Comparison of ENCODE assay signal across 10 cellular contexts in genomic region chr17:2723997-2724782, GRCh38. TPM values are rescaled to one million over a fixed set of nuclear protein-coding genes. Genes with fewer than 3 reads are reported as not detected.
DNase-seq lines count a peak whose midpoint lies in the region; ATAC-seq and TF ChIP-seq lines count a peak whose summit lies in the region.
"Had no signal": no experiment of that assay in that cellular context is flagged by ENCODE, and none has a peak within 500 bp of the region (broad histone marks: within the 10 kb centered on the region; RNA-seq: fewer than 3 reads in every experiment).

No MANE protein-coding gene starts in this region.

- H3K36me3 Mint-ChIP-seq in activated T-helper 1 cell treated with anti-CD3 and anti-CD28 coated beads, Interleukin-12 subunit alpha, Interleukin-12 subunit beta, Interleukin-2, Interleukin-4 antibody, amounts not matched to agents 30 ng/mL and 10 ng/mL and 1 ng/mL, durations not matched to agents 14 hours and 24 hours and 36 hours (ENCODE audit: low read depth): no peaks in the 10 kb centered on the region

- ATAC-seq in gastrocnemius medialis: peak; percentile 25
- no peak for ATAC-seq in GM21360 (IDR thresholded peaks at IDR 0.05; ENCODE audit: unreplicated experiment)
- ATAC-seq in GM21717 (IDR thresholded peaks at IDR 0.05; ENCODE audit: unreplicated experiment): no peak
- no peak for ATAC-seq in HG03139 (IDR thresholded peaks at IDR 0.05; ENCODE audit: unreplicated experiment)

- H3K4me1 Mint-ChIP-seq in activated T-helper 1 cell treated with anti-CD3 and anti-CD28 coated beads, Interleukin-12 subunit alpha, Interleukin-12 subunit beta, Interleukin-2, Interleukin-4 antibody, amounts not matched to agents 30 ng/mL and 10 ng/mL and 1 ng/mL, durations not matched to agents 14 hours and 24 hours and 36 hours (ENCODE audit: low read depth): peaks cover 8% of the 10 kb centered on the region

- H3K9me3 ChIP-seq in iPS-15b (ENCODE audit: control insufficient read depth, insufficient read depth, low read length) (no peaks in the 10 kb centered on the region), gastrocnemius medialis (no peaks in the 10 kb centered on the region)
- H3K9me3 ChIP-seq: pancreas had no signal

- no peaks in the 10 kb centered on the region for H3K9me3 Mint-ChIP-seq in activated T-helper 1 cell treated with anti-CD3 and anti-CD28 coated beads, Interleukin-12 subunit alpha, Interleukin-12 subunit beta, Interleukin-2, Interleukin-4 antibody, amounts not matched to agents 30 ng/mL and 10 ng/mL and 1 ng/mL, durations not matched to agents 14 hours and 24 hours and 36 hours

- in situ Hi-C loops in gastrocnemius medialis (cut with MboI; ENCODE audit: low sequenced_read_pairs in 4 of 4): loop anchor here in 1 of 4 donors (25.0 kb wide), 1 partner anchor 312 kb away; the partner anchor contains the start of gene MNT

- no peak for TF ChIP-seq POLR2A in gastrocnemius medialis (IDR thresholded peaks at IDR 0.05)

- peaks cover 22% of the 10 kb centered on the region for H3K27me3 Mint-ChIP-seq in activated T-helper 1 cell treated with anti-CD3 and anti-CD28 coated beads, Interleukin-12 subunit alpha, Interleukin-12 subunit beta, Interleukin-2, Interleukin-4 antibody, amounts not matched to agents 30 ng/mL and 10 ng/mL and 1 ng/mL, durations not matched to agents 14 hours and 24 hours and 36 hours (ENCODE audit: insufficient read depth)

- no peak overlapping the region for H3K27ac Mint-ChIP-seq in activated T-helper 1 cell treated with anti-CD3 and anti-CD28 coated beads, Interleukin-12 subunit alpha, Interleukin-12 subunit beta, Interleukin-2, Interleukin-4 antibody, amounts not matched to agents 30 ng/mL and 10 ng/mL and 1 ng/mL, durations not matched to agents 14 hours and 24 hours and 36 hours

- peak overlapping the region; percentile 33 for H3K4me3 Mint-ChIP-seq in activated T-helper 1 cell treated with anti-CD3 and anti-CD28 coated beads, Interleukin-12 subunit alpha, Interleukin-12 subunit beta, Interleukin-2, Interleukin-4 antibody, amounts not matched to agents 30 ng/mL and 10 ng/mL and 1 ng/mL, durations not matched to agents 14 hours and 24 hours and 36 hours

- DNase-seq in ELF-1 (ENCODE audit: low read depth, low spot score): peak; percentile 77
- no peak for DNase-seq in activated T-helper 1 cell treated with anti-CD3 and anti-CD28 coated beads, Interleukin-12 subunit alpha, Interleukin-12 subunit beta, Interleukin-2, Interleukin-4 antibody, amounts not matched to agents 30 ng/mL and 10 ng/mL and 1 ng/mL, durations not matched to agents 14 hours and 24 hours and 36 hours (ENCODE audit: low spot score)
- DNase-seq in gastrocnemius medialis: no peak
- no peak for DNase-seq in GM19238 (ENCODE audit: insufficient read length, low spot score)
- DNase-seq: NCI-H1105 had no signal

- no peaks in the 10 kb centered on the region for H3K27me3 ChIP-seq in iPS-15b (ENCODE audit: control insufficient read depth, insufficient read depth, low read length)
- peaks cover 0 to 15% (median 4%) of the 10 kb centered on the region in 3 donors for H3K27me3 ChIP-seq in gastrocnemius medialis

- peak overlapping the region; percentile 41 for H3K4me3 ChIP-seq in iPS-15b (ENCODE audit: low read depth, low read length)
- H3K4me3 ChIP-seq in gastrocnemius medialis: peak overlapping the region; percentile 47 to 56 (median 50)

- intact Hi-C loops in activated T-helper 1 cell treated with anti-CD3 and anti-CD28 coated beads, Interleukin-12 subunit alpha, Interleukin-12 subunit beta, Interleukin-2, Interleukin-4 antibody, amounts not matched to agents 30 ng/mL and 10 ng/mL and 1 ng/mL, durations not matched to agents 14 hours and 24 hours and 36 hours (cut with micrococcal nuclease): no loop called here
- intact Hi-C loops in gastrocnemius medialis (cut with DNase I; ENCODE audit: low total_unique reads): no loop called here

- no peak for TF ChIP-seq CTCF in gastrocnemius medialis (IDR thresholded peaks at IDR 0.05 in 4 of 5, conservative IDR thresholded peaks at IDR 0.05 in 1 of 5)

- peaks cover 3% of the 10 kb centered on the region for H3K4me1 ChIP-seq in iPS-15b (ENCODE audit: control insufficient read depth, insufficient read depth, low read length)
- peaks cover 0 to 15% of the 10 kb centered on the region in 2 donors for H3K4me1 ChIP-seq in gastrocnemius medialis
- H3K4me1 ChIP-seq: pancreas had no signal

- H3K9ac ChIP-seq in iPS-15b (ENCODE audit: low read depth, low read length): peak overlapping the region; percentile 73

- H3K27ac ChIP-seq in gastrocnemius medialis: peak overlapping the region; percentile 54 to 61 (median 58)
- H3K27ac ChIP-seq: pancreas had no signal

- H3K36me3 ChIP-seq in iPS-15b (ENCODE audit: control insufficient read depth, insufficient read depth, low read length) (no peaks in the 10 kb centered on the region), gastrocnemius medialis (no peaks in the 10 kb centered on the region)
- H3K36me3 ChIP-seq: pancreas had no signal

RNA-seq across cellular contexts. Expression of gene CLUH, which starts 12.6 kb away (rescaled TPM):
- total RNA-seq in activated T-helper 1 cell treated with anti-CD3 and anti-CD28 coated beads, Interleukin-12 subunit alpha, Interleukin-12 subunit beta, Interleukin-2, Interleukin-4 antibody, amounts not matched to agents 30 ng/mL and 10 ng/mL and 1 ng/mL, durations not matched to agents 14 hours and 24 hours and 36 hours: 173 and 179 TPM in 2 replicates
- total RNA-seq in gastrocnemius medialis: 100 to 1,000 TPM; 104 to 286 (median 211) TPM

RNA-seq across cellular contexts. Expression of gene CCDC92B, which starts 25.3 kb away (rescaled TPM):
- 0.23 TPM in 1 of 2 replicates, not detected in the other for total RNA-seq in activated T-helper 1 cell treated with anti-CD3 and anti-CD28 coated beads, Interleukin-12 subunit alpha, Interleukin-12 subunit beta, Interleukin-2, Interleukin-4 antibody, amounts not matched to agents 30 ng/mL and 10 ng/mL and 1 ng/mL, durations not matched to agents 14 hours and 24 hours and 36 hours
- not detected for total RNA-seq in gastrocnemius medialis

Comparison
In these comparisons a context has a peak if more than half of its experiments do, and no peak if none do; other contexts are left out.
1. ATAC-seq: peak in gastrocnemius medialis (2 of 2); none in GM21360 (single experiment), GM21717 (single experiment) and HG03139 (single experiment).